Comparison of ENCODE assay signal across 31 cellular contexts in the genomic region with DNA sequence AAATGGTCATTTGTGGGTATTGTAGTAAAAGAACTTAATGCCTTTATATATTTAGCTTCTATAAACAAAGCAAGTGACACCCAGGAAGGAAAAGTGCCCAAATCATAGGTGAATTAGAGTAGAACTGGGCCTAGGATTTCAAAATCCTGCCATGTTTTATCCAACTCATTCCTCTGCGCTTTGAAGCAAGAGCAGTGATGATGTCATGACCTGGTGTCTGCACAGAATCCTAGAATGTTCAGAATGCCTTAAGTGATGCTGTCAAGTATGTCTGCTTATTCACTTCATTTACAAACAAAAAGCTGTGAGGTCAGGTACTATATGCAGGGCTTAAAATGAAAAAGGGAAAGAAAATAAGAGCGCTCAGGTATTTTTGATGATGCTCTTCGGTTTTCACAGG.
"Had no signal": no experiment of that assay in that cellular context is flagged by ENCODE, and none has a peak within 500 bp of the region (broad histone marks: within the 10 kb centered on the region; RNA-seq: fewer than 3 reads in every experiment).

No MANE protein-coding gene starts in this region.

- H3K4me3 ChIP-seq: adrenal gland, ascending aorta, breast epithelium, cardiac muscle cell, esophagus muscularis mucosa had no signal

- DNase-seq: activated CD4-positive, alpha-beta memory T cell treated with anti-CD3 and anti-CD28 coated beads for 36 hours; activated CD4-positive, alpha-beta T cell treated with anti-CD3 and anti-CD28 coated beads for 36 hours; activated CD4-positive, alpha-beta T cell treated with anti-CD3 and anti-CD28 coated beads, Interleukin-2, amount 10 ng/mL, durations not matched to agents 24 days and 14 days; activated CD4-positive, CD25-positive, alpha-beta regulatory T cell; activated CD4-positive, CD25-positive, alpha-beta regulatory T cell treated with anti-CD3 and anti-CD28 coated beads, Interleukin-2, amount 50 U/mL, for 72 hours; activated CD8-positive, alpha-beta memory T cell treated with anti-CD3 and anti-CD28 coated beads, Interleukin-2, amount 10 ng/mL, durations not matched to agents 7 days and 5 days; activated CD8-positive, alpha-beta memory T cell treated with anti-CD3 and anti-CD28 coated beads, Interleukin-2, amount 50 U/mL, for 4 hours; activated CD8-positive, alpha-beta T cell treated with anti-CD3 and anti-CD28 coated beads, Interleukin-2, amount 10 ng/mL, durations not matched to agents 7 days and 5 days; activated effector memory CD4-positive, alpha-beta T cell treated with anti-CD3 and anti-CD28 coated beads, Interleukin-2, amount 50 U/mL, for 16 hours; activated naive CD4-positive, alpha-beta T cell treated with anti-CD3 and anti-CD28 coated beads for 36 hours; activated naive CD8-positive, alpha-beta T cell treated with anti-CD3 and anti-CD28 coated beads for 36 hours; activated naive CD8-positive, alpha-beta T cell treated with anti-CD3 and anti-CD28 coated beads, Interleukin-2, amount 50 U/mL, for 24 hours; activated T-cell treated with anti-CD3 and anti-CD28 coated beads, Interleukin-2, amount 50 U/mL, for 1 hour; activated T-cell treated with anti-CD3 and anti-CD28 coated beads, Interleukin-2, amount 50 U/mL, for 48 hours; adrenal gland; central memory CD4-positive, alpha-beta T cell; cerebellar nuclear complex; cortex of kidney; dermis blood vessel endothelial cell; effector CD4-positive, alpha-beta T cell; effector memory CD8-positive, alpha-beta T cell; erythroblast; foreskin fibroblast; head of caudate nucleus; T-helper 1 cell; T-helper 17 cell; T1000 had no signal

- ATAC-seq: activated CD4-positive, alpha-beta T cell treated with anti-CD3 and anti-CD28 coated beads for 36 hours; activated CD8-positive, alpha-beta memory T cell treated with anti-CD3 and anti-CD28 coated beads, Interleukin-2, amount 10 ng/mL, durations not matched to agents 7 days and 5 days; activated CD8-positive, alpha-beta T cell treated with anti-CD3 and anti-CD28 coated beads, Interleukin-2, amount 10 ng/mL, durations not matched to agents 7 days and 5 days; activated naive CD8-positive, alpha-beta T cell treated with anti-CD3 and anti-CD28 coated beads, Interleukin-2, amount 50 U/mL, for 24 hours; effector memory CD8-positive, alpha-beta T cell; T-helper 17 cell had no signal
